1 cellular context compared by ENCODE assay signal in genomic region chr9:108049026-108049591, GRCh38.
TF ChIP-seq lines count a peak whose summit lies in the region.

No MANE protein-coding gene starts in this region.

TF ChIP-seq in HEK293, 187 proteins besides CTCF, POLR2A, EP300 and RAD21 (continued from another document and continues in another):
- TF ChIP-seq PRDM6 (tag by site-specific recombination; IDR thresholded peaks at IDR 0.05): peak; percentile 100
- no peak for TF ChIP-seq ZNF513 (tag by site-specific recombination; IDR thresholded peaks at IDR 0.05)
- TF ChIP-seq ZNF394 (tag by site-specific recombination; IDR thresholded peaks at IDR 0.05; ENCODE audit: borderline replicate concordance): no peak
- TF ChIP-seq ZBTB17 (tag by site-specific recombination; IDR thresholded peaks at IDR 0.05): no peak
- TF ChIP-seq ZNF654 (tag by site-specific recombination; IDR thresholded peaks at IDR 0.05; ENCODE audit: low read depth): no peak
- TF ChIP-seq ZNF350 (tag by site-specific recombination; IDR thresholded peaks at IDR 0.05): no peak
- peak; percentile 90 for TF ChIP-seq ZNF629 (tag by site-specific recombination; IDR thresholded peaks at IDR 0.05)
- TF ChIP-seq KLF10 (tag by site-specific recombination; IDR thresholded peaks at IDR 0.05): peak; percentile 33; the same call in 1 of the 2 replicates
- TF ChIP-seq ZFP69B (tag by site-specific recombination; IDR thresholded peaks at IDR 0.05): no peak
- peak; percentile 57; the same call in 1 of the 2 replicates for TF ChIP-seq TSHZ1 (tag by site-specific recombination; IDR thresholded peaks at IDR 0.05; ENCODE audit: borderline replicate concordance)
- TF ChIP-seq ZNF792 (tag by site-specific recombination; IDR thresholded peaks at IDR 0.05): no peak
- no peak for TF ChIP-seq KLF8 (tag by site-specific recombination; IDR thresholded peaks at IDR 0.05)
- TF ChIP-seq ZNF585B (tag by site-specific recombination; IDR thresholded peaks at IDR 0.05): no peak
- TF ChIP-seq HIC1 (tag by site-specific recombination; IDR thresholded peaks at IDR 0.05): peak; percentile 62
- TF ChIP-seq ZNF549 (tag by site-specific recombination; IDR thresholded peaks at IDR 0.05): 0 out of 2 replicates have a peak, but pooled peaks have one; percentile 9
- no peak for TF ChIP-seq PBX3 (CRISPR knock-in tag; IDR thresholded peaks at IDR 0.05)
- TF ChIP-seq ZBTB1 (tag by site-specific recombination; IDR thresholded peaks at IDR 0.05): no peak
- no peak for TF ChIP-seq MYNN (tag by site-specific recombination; IDR thresholded peaks at IDR 0.05; ENCODE audit: borderline replicate concordance)
- TF ChIP-seq ZNF416 (tag by site-specific recombination; IDR thresholded peaks at IDR 0.05): no peak
- TF ChIP-seq ZNF211 (tag by site-specific recombination; IDR thresholded peaks at IDR 0.05; ENCODE audit: low read depth): no peak
- TF ChIP-seq ZNF155 (tag by site-specific recombination; IDR thresholded peaks at IDR 0.05): no peak
- no peak for TF ChIP-seq ZNF555 (tag by site-specific recombination; conservative IDR thresholded peaks at IDR 0.05)
- TF ChIP-seq ZNF248 (tag by site-specific recombination; IDR thresholded peaks at IDR 0.05): no peak
- no peak for TF ChIP-seq ZFP37 (tag by site-specific recombination; IDR thresholded peaks at IDR 0.05)
- peak; percentile 78; the same call in 1 of the 2 replicates for TF ChIP-seq ZNF664 (tag by site-specific recombination; IDR thresholded peaks at IDR 0.05)
- no peak for TF ChIP-seq ZFP3 (tag by site-specific recombination; IDR thresholded peaks at IDR 0.05; ENCODE audit: low read depth)
- TF ChIP-seq ZNF292 (tag by site-specific recombination; IDR thresholded peaks at IDR 0.05; ENCODE audit: borderline replicate concordance, low read depth): no peak
- 0 out of 2 replicates have a peak, but pooled peaks have one; percentile 32 for TF ChIP-seq ZNF692 (tag by site-specific recombination; IDR thresholded peaks at IDR 0.05)
- TF ChIP-seq EGR2 (tag by site-specific recombination; IDR thresholded peaks at IDR 0.05; ENCODE audit: low read depth): no peak
- TF ChIP-seq ZNF704 (tag by site-specific recombination; IDR thresholded peaks at IDR 0.05): no peak
- TF ChIP-seq ZNF768 (tag by site-specific recombination; IDR thresholded peaks at IDR 0.05): no peak
- no peak for TF ChIP-seq ZNF701 (tag by site-specific recombination; IDR thresholded peaks at IDR 0.05)
- no peak for TF ChIP-seq REPIN1 (tag by site-specific recombination; IDR thresholded peaks at IDR 0.05; ENCODE audit: low read depth)
- no peak for TF ChIP-seq KLF9 (tag by site-specific recombination; IDR thresholded peaks at IDR 0.05; ENCODE audit: low read depth)
- TF ChIP-seq KLF1 (tag by site-specific recombination; IDR thresholded peaks at IDR 0.05): no peak
- TF ChIP-seq ZNF621 (tag by site-specific recombination; IDR thresholded peaks at IDR 0.05): no peak
- no peak for TF ChIP-seq ZNF548 (tag by site-specific recombination; IDR thresholded peaks at IDR 0.05)
- TF ChIP-seq ZNF837 (tag by site-specific recombination; IDR thresholded peaks at IDR 0.05): no peak
- no peak for TF ChIP-seq ZNF23 (tag by site-specific recombination; IDR thresholded peaks at IDR 0.05; ENCODE audit: borderline replicate concordance)
- TF ChIP-seq ZSCAN30 (tag by site-specific recombination; IDR thresholded peaks at IDR 0.05): peak; percentile 54; the same call in 1 of the 2 replicates
- no peak for TF ChIP-seq ZBTB11 (tag by site-specific recombination; conservative IDR thresholded peaks at IDR 0.05; ENCODE audit: low read depth)
- peak; percentile 99 for TF ChIP-seq PRDM4 (tag by site-specific recombination; IDR thresholded peaks at IDR 0.05)
- no peak for TF ChIP-seq MZF1 (tag by site-specific recombination; IDR thresholded peaks at IDR 0.05; ENCODE audit: borderline replicate concordance)
- TF ChIP-seq BCL11A (tag by site-specific recombination; IDR thresholded peaks at IDR 0.05; ENCODE audit: low read depth): no peak
- TF ChIP-seq ZNF138 (tag by site-specific recombination; IDR thresholded peaks at IDR 0.05; ENCODE audit: borderline replicate concordance): no peak
- TF ChIP-seq HOXA7 (CRISPR knock-in tag; IDR thresholded peaks at IDR 0.05; ENCODE audit: borderline replicate concordance): no peak
- no peak for TF ChIP-seq RBAK (tag by site-specific recombination; IDR thresholded peaks at IDR 0.05)
- TF ChIP-seq IKZF3 (tag by site-specific recombination; IDR thresholded peaks at IDR 0.05): peak; percentile 57; the same call in 1 of the 2 replicates
